12 cellular contexts compared by ENCODE assay signal in the genomic region with DNA sequence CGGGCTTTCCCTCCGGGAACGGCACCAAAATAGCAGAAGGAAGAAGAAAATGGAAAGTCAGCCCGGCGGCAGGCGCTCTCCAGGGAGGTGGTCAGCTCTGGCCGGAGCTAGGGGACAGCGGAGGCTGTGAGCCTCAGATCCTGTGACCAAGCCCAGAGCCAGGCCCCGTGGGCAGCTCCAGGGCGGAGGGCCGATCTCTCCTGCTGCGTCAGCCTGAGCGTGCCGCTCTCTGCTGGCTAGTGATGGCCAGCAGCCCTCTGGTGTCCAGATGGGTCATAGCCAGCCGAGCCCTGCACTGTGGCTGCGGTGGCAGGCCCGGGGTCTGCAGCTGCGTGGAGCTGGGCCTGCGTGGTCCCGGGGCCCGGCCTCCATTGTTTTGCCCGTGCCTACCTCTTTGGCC. TPM values are rescaled to one million over a fixed set of nuclear protein-coding genes. Genes with fewer than 3 reads are reported as not detected.
DNase-seq lines count a peak whose midpoint lies in the region; ATAC-seq and TF ChIP-seq lines count a peak whose summit lies in the region.
"Had no signal": no experiment of that assay in that cellular context is flagged by ENCODE, and none has a peak within 500 bp of the region (broad histone marks: within the 10 kb centered on the region; RNA-seq: fewer than 3 reads in every experiment).

No MANE protein-coding gene starts in this region.

- H3K27ac ChIP-seq in endodermal cell (ENCODE audit: low read depth, low read length) (no peak overlapping the region), mesenchymal stem cell (ENCODE audit: low read length, poor library complexity, severe bottlenecking) (no peak overlapping the region), uterus (peak overlapping the region; percentile 55 to 76), colonic mucosa (no peak overlapping the region)
- H3K27ac ChIP-seq: C4-2B had no signal

- 78 to 85% methylated on average over 5 to 22 of the region's 22 CpGs for WGBS in endodermal cell (ENCODE audit: insufficient coverage in 1 of 2, insufficient read length in 1 of 2), 2 experiments
- WGBS in mesenchymal stem cell: 80% methylated on average over 22 of the region's 22 CpGs

- DNase-seq in activated naive CD8-positive, alpha-beta T cell treated with anti-CD3 and anti-CD28 coated beads, Interleukin-2, amount 10 ng/mL, durations not matched to agents 7 days and 5 days: peak; percentile 31
- no peak for DNase-seq in activated naive CD8-positive, alpha-beta T cell treated with anti-CD3 and anti-CD28 coated beads for 36 hours
- DNase-seq in endodermal cell (peak; percentile 82), mesenchymal stem cell (peak; percentile 53), uterus (peak; percentile 31), colonic mucosa (no peak), DMS 273 treated with DMSO at 0.1 percent for 48 hours (lab: John Stamatoyannopoulos, UW) (no peak)
- DNase-seq: activated naive CD4-positive, alpha-beta T cell treated with anti-CD3 and anti-CD28 coated beads for 36 hours; T1000 had no signal

- no peak overlapping the region for H2BK5ac ChIP-seq in mesenchymal stem cell (ENCODE audit: low read depth, low read length, poor library complexity, severe bottlenecking)

- H3K79me1 ChIP-seq in mesenchymal stem cell (replicated peaks; ENCODE audit: low read length, poor library complexity, severe bottlenecking): no peaks in the 10 kb centered on the region

- no peak for ATAC-seq in activated naive CD8-positive, alpha-beta T cell treated with anti-CD3 and anti-CD28 coated beads, Interleukin-2, amount 10 ng/mL, durations not matched to agents 7 days and 5 days (ENCODE audit: low read depth)
- ATAC-seq in HG02759 (IDR thresholded peaks at IDR 0.05; ENCODE audit: unreplicated experiment): no peak
- ATAC-seq: stimulated activated memory B cell treated with anti-CD40 and anti-IgM and Interleukin-4, amounts not matched to agents 10 μg/mL and 1 μg/mL and 100 μg/mL, for 72 hours had no signal

- H3K27me3 Mint-ChIP-seq in activated naive CD8-positive, alpha-beta T cell treated with anti-CD3 and anti-CD28 coated beads, Interleukin-2, amount 10 ng/mL, durations not matched to agents 7 days and 5 days: no peaks in the 10 kb centered on the region
- H3K27me3 Mint-ChIP-seq in activated naive CD8-positive, alpha-beta T cell treated with anti-CD3 and anti-CD28 coated beads for 36 hours: peaks cover 5% of the 10 kb centered on the region
- H3K27me3 Mint-ChIP-seq in endodermal cell (ENCODE audit: insufficient read depth): no peaks in the 10 kb centered on the region

- POLR2A ChIA-PET in activated naive CD8-positive, alpha-beta T cell treated with anti-CD3 and anti-CD28 coated beads, Interleukin-2, amount 10 ng/mL, durations not matched to agents 7 days and 5 days (lab: Charles Lee): interaction anchor here (0.6 to 1.1 kb wide), 2 partner anchors 96 to 235 kb away, joined by 3 read pairs; no protein-coding TSS in a partner anchor

- TF ChIP-seq CTCF in endodermal cell (conservative IDR thresholded peaks at IDR 0.05) (peak; percentile 70), uterus (IDR thresholded peaks at IDR 0.05) (peak in 3 of 4 experiments; percentile 10 to 61 (median 40)), colonic mucosa (IDR thresholded peaks at IDR 0.05) (no peak)

- no peak overlapping the region for H2BK12ac ChIP-seq in mesenchymal stem cell (ENCODE audit: low read length in 2 of 2)

- H3K4me3 ChIP-seq in endodermal cell (ENCODE audit: low read length): no peak overlapping the region
- H3K4me3 ChIP-seq in mesenchymal stem cell (ENCODE audit: insufficient read depth in 1 of 2, low read depth in 1 of 2, low read length in 2 of 2): no peak overlapping the region
- H3K4me3 ChIP-seq in uterus: no peak overlapping the region
- no peak overlapping the region for H3K4me3 ChIP-seq in colonic mucosa

- no peak overlapping the region for H3K4me2 ChIP-seq in mesenchymal stem cell (ENCODE audit: low read length, poor library complexity, severe bottlenecking)

- H3K36me3 Mint-ChIP-seq in activated naive CD8-positive, alpha-beta T cell treated with anti-CD3 and anti-CD28 coated beads, Interleukin-2, amount 10 ng/mL, durations not matched to agents 7 days and 5 days: no peaks in the 10 kb centered on the region
- no peaks in the 10 kb centered on the region for H3K36me3 Mint-ChIP-seq in activated naive CD8-positive, alpha-beta T cell treated with anti-CD3 and anti-CD28 coated beads for 36 hours
- no peaks in the 10 kb centered on the region for H3K36me3 Mint-ChIP-seq in endodermal cell (ENCODE audit: low read depth)
- H3K36me3 Mint-ChIP-seq: stimulated activated memory B cell treated with anti-CD40 and anti-IgM and Interleukin-4, amounts not matched to agents 10 μg/mL and 1 μg/mL and 100 μg/mL, for 72 hours had no signal

- H3K4me3 Mint-ChIP-seq in activated naive CD8-positive, alpha-beta T cell treated with anti-CD3 and anti-CD28 coated beads, Interleukin-2, amount 10 ng/mL, durations not matched to agents 7 days and 5 days: no peak overlapping the region
- no peak overlapping the region for H3K4me3 Mint-ChIP-seq in activated naive CD8-positive, alpha-beta T cell treated with anti-CD3 and anti-CD28 coated beads for 36 hours
- no peak overlapping the region for H3K4me3 Mint-ChIP-seq in endodermal cell
- H3K4me3 Mint-ChIP-seq: activated naive CD4-positive, alpha-beta T cell treated with anti-CD3 and anti-CD28 coated beads for 36 hours; stimulated activated memory B cell treated with anti-CD40 and anti-IgM and Interleukin-4, amounts not matched to agents 10 μg/mL and 1 μg/mL and 100 μg/mL, for 72 hours had no signal

- no peak overlapping the region for H3K14ac ChIP-seq in mesenchymal stem cell (ENCODE audit: low read length in 2 of 2)

- no peaks in the 10 kb centered on the region for H3K9me3 Mint-ChIP-seq in activated naive CD8-positive, alpha-beta T cell treated with anti-CD3 and anti-CD28 coated beads, Interleukin-2, amount 10 ng/mL, durations not matched to agents 7 days and 5 days
- no peaks in the 10 kb centered on the region for H3K9me3 Mint-ChIP-seq in activated naive CD8-positive, alpha-beta T cell treated with anti-CD3 and anti-CD28 coated beads for 36 hours
- peaks cover 1% of the 10 kb centered on the region for H3K9me3 Mint-ChIP-seq in endodermal cell
- H3K9me3 Mint-ChIP-seq: activated naive CD4-positive, alpha-beta T cell treated with anti-CD3 and anti-CD28 coated beads for 36 hours; stimulated activated memory B cell treated with anti-CD40 and anti-IgM and Interleukin-4, amounts not matched to agents 10 μg/mL and 1 μg/mL and 100 μg/mL, for 72 hours had no signal

- no peaks in the 10 kb centered on the region for H3K36me3 ChIP-seq in endodermal cell (ENCODE audit: control insufficient read depth, insufficient read depth, low read length)
- peaks cover 0 to 10% of the 10 kb centered on the region in 2 experiments for H3K36me3 ChIP-seq in mesenchymal stem cell (ENCODE audit: control insufficient read depth in 1 of 2, insufficient read depth in 2 of 2, low read depth in 1 of 2, low read length in 2 of 2)
- no peaks in the 10 kb centered on the region for H3K36me3 ChIP-seq in uterus
- H3K36me3 ChIP-seq in colonic mucosa: no peaks in the 10 kb centered on the region

- no peak overlapping the region for H4K8ac ChIP-seq in mesenchymal stem cell (ENCODE audit: low read length)

- peaks cover 9% of the 10 kb centered on the region for H3K4me1 Mint-ChIP-seq in activated naive CD8-positive, alpha-beta T cell treated with anti-CD3 and anti-CD28 coated beads, Interleukin-2, amount 10 ng/mL, durations not matched to agents 7 days and 5 days
- peaks cover 9% of the 10 kb centered on the region for H3K4me1 Mint-ChIP-seq in activated naive CD8-positive, alpha-beta T cell treated with anti-CD3 and anti-CD28 coated beads for 36 hours
- peaks cover 2% of the 10 kb centered on the region for H3K4me1 Mint-ChIP-seq in endodermal cell

- H3K4me1 ChIP-seq in endodermal cell (ENCODE audit: control insufficient read depth, insufficient read depth, low read length) (peaks cover 5% of the 10 kb centered on the region), mesenchymal stem cell (ENCODE audit: control insufficient read depth, insufficient read depth, low read depth, low read length) (peaks cover 42% of the 10 kb centered on the region), uterus (peaks cover 0 to 12% of the 10 kb centered on the region in 2 donors), colonic mucosa (peaks cover 5% of the 10 kb centered on the region)

- no peak overlapping the region for H2BK120ac ChIP-seq in mesenchymal stem cell (ENCODE audit: low read depth, low read length)

- intact Hi-C loops in uterus (cut with DNase I; ENCODE audit: low total_unique reads): no loop called here
- intact Hi-C loops in colonic mucosa (cut with DNase I): no loop called here

- no peak overlapping the region for H3K27ac Mint-ChIP-seq in activated naive CD8-positive, alpha-beta T cell treated with anti-CD3 and anti-CD28 coated beads, Interleukin-2, amount 10 ng/mL, durations not matched to agents 7 days and 5 days
- no peak overlapping the region for H3K27ac Mint-ChIP-seq in activated naive CD8-positive, alpha-beta T cell treated with anti-CD3 and anti-CD28 coated beads for 36 hours
- H3K27ac Mint-ChIP-seq in endodermal cell: no peak overlapping the region
- H3K27ac Mint-ChIP-seq: activated naive CD4-positive, alpha-beta T cell treated with anti-CD3 and anti-CD28 coated beads for 36 hours; stimulated activated memory B cell treated with anti-CD40 and anti-IgM and Interleukin-4, amounts not matched to agents 10 μg/mL and 1 μg/mL and 100 μg/mL, for 72 hours had no signal

- H2AK5ac ChIP-seq in mesenchymal stem cell (ENCODE audit: low read length, severe bottlenecking): no peak overlapping the region

- H3K9ac ChIP-seq in endodermal cell (ENCODE audit: extremely low read depth, low read length, poor library complexity, severe bottlenecking): no peak overlapping the region
- H3K9ac ChIP-seq in mesenchymal stem cell (ENCODE audit: low read length): peak overlapping the region; percentile 74
- no peak overlapping the region for H3K9ac ChIP-seq in colonic mucosa (ENCODE audit: low read depth in 2 of 2, low read length in 2 of 2)

- no peak for TF ChIP-seq POLR2A in uterus (IDR thresholded peaks at IDR 0.05)

- H3K23ac ChIP-seq in mesenchymal stem cell (ENCODE audit: low read length in 2 of 2): no peak overlapping the region

- no peaks in the 10 kb centered on the region for H3K9me3 ChIP-seq in endodermal cell (ENCODE audit: control insufficient read depth, low read length)
- H3K9me3 ChIP-seq in mesenchymal stem cell (ENCODE audit: control insufficient read depth, low read length): no peaks in the 10 kb centered on the region
- no peaks in the 10 kb centered on the region for H3K9me3 ChIP-seq in uterus
- H3K9me3 ChIP-seq in colonic mucosa: no peaks in the 10 kb centered on the region

- H2BK15ac ChIP-seq in mesenchymal stem cell (ENCODE audit: low read depth, poor library complexity, severe bottlenecking): peak overlapping the region; percentile 69

- peak overlapping the region; percentile 45 for H4K91ac ChIP-seq in mesenchymal stem cell (ENCODE audit: low read length)

- no peak overlapping the region for H3K18ac ChIP-seq in mesenchymal stem cell (ENCODE audit: low read depth in 1 of 2, low read length in 2 of 2)

- H2AFZ ChIP-seq in mesenchymal stem cell (ENCODE audit: low read depth, low read length): no peak overlapping the region

- H3K27me3 ChIP-seq in endodermal cell (ENCODE audit: control insufficient read depth, insufficient read depth, low read length, poor library complexity, severe bottlenecking) (no peaks in the 10 kb centered on the region), mesenchymal stem cell (ENCODE audit: control insufficient read depth in 1 of 2, insufficient read depth in 1 of 2, low read length in 2 of 2) (peaks cover 0 to 25% of the 10 kb centered on the region in 2 experiments), uterus (peaks cover 0 to 9% of the 10 kb centered on the region in 2 donors), colonic mucosa (peaks cover 6% of the 10 kb centered on the region)

- no peak overlapping the region for H3K4ac ChIP-seq in mesenchymal stem cell (ENCODE audit: low read depth in 1 of 2, low read length in 2 of 2)

RNA-seq across cellular contexts. Expression of a gene that starts 16.9 kb away (rescaled TPM):
- total RNA-seq in activated naive CD8-positive, alpha-beta T cell treated with anti-CD3 and anti-CD28 coated beads, Interleukin-2, amount 10 ng/mL, durations not matched to agents 7 days and 5 days: 1 to 10 TPM; 1.2 to 1.7 TPM
- total RNA-seq in activated naive CD8-positive, alpha-beta T cell treated with anti-CD3 and anti-CD28 coated beads for 36 hours: 1 to 10 TPM; 5.0 to 5.3 TPM
- total RNA-seq in endodermal cell: 10 to 100 TPM; 12.1 to 12.9 TPM
- 59.0 TPM for polyA plus RNA-seq in endodermal cell (2013, experiment 1 of 2)
- polyA plus RNA-seq in endodermal cell (2013, experiment 2 of 2): 52.6 TPM
- 0.76 TPM for polyA plus RNA-seq in mesenchymal stem cell (2013, experiment 1 of 2)
- 0.68 TPM for polyA plus RNA-seq in mesenchymal stem cell (2013, experiment 2 of 2)
- total RNA-seq in uterus: 10 to 100 TPM in 2 of 4 donors, 1 to 10 TPM in 1, under 1 TPM in 1; 0.29 to 16.5 (median 11.4) TPM
- 100 to 1,000 TPM; 120 to 178 TPM for total RNA-seq in colonic mucosa

RNA-seq across cellular contexts. Expression of a gene that starts 41.5 kb away (rescaled TPM):
- 1 to 10 TPM; 8.1 to 8.2 TPM for total RNA-seq in activated naive CD8-positive, alpha-beta T cell treated with anti-CD3 and anti-CD28 coated beads, Interleukin-2, amount 10 ng/mL, durations not matched to agents 7 days and 5 days
- total RNA-seq in activated naive CD8-positive, alpha-beta T cell treated with anti-CD3 and anti-CD28 coated beads for 36 hours: 1 to 10 TPM; 3.6 to 3.9 TPM
- total RNA-seq in endodermal cell (10 to 100 TPM; 14.2 to 18.9 TPM), uterus (10 to 100 TPM in 3 of 4 donors, 1 to 10 TPM in 1; 2.6 to 12.7 (median 11.5) TPM), colonic mucosa (10 to 100 TPM; 57.1 to 63.9 TPM)
- 4.6 TPM for polyA plus RNA-seq in endodermal cell (2013, experiment 1 of 2)
- 5.1 TPM for polyA plus RNA-seq in endodermal cell (2013, experiment 2 of 2)
- 30.3 TPM for polyA plus RNA-seq in mesenchymal stem cell (2013, experiment 1 of 2)
- 30.0 TPM for polyA plus RNA-seq in mesenchymal stem cell (2013, experiment 2 of 2)

Comparison
In these comparisons a context has a peak if more than half of its experiments do, and no peak if none do; other contexts are left out.
1. DNase-seq: peak in activated naive CD8-positive, alpha-beta T cell treated with anti-CD3 and anti-CD28 coated beads, Interleukin-2, amount 10 ng/mL, durations not matched to agents 7 days and 5 days (single experiment), endodermal cell (single experiment), mesenchymal stem cell (single experiment) and uterus (2 of 2); none in activated naive CD8-positive, alpha-beta T cell treated with anti-CD3 and anti-CD28 coated beads for 36 hours (single experiment), colonic mucosa (single experiment) and DMS 273 treated with DMSO at 0.1 percent for 48 hours (single experiment).
2. H3K27ac ChIP-seq: peak in uterus (2 of 2); none in endodermal cell (single experiment), mesenchymal stem cell (single experiment) and colonic mucosa (single experiment).
3. RNA of a gene that starts 16.9 kb away (total RNA-seq): 120 to 178 TPM in colonic mucosa; 0.29 to 16.5 TPM in uterus, 12.1 to 12.9 TPM in endodermal cell, 5.0 to 5.3 TPM in activated naive CD8-positive, alpha-beta T cell treated with anti-CD3 and anti-CD28 coated beads for 36 hours and 1.2 to 1.7 TPM in activated naive CD8-positive, alpha-beta T cell treated with anti-CD3 and anti-CD28 coated beads, Interleukin-2, amount 10 ng/mL, durations not matched to agents 7 days and 5 days; every median in the first group is over 4 times any median in the second.